Comparison of ENCODE assay signal across 14 cellular contexts in genomic region chr5:144484124-144484897, GRCh38.
A peak's percentile ranks its signal among the peaks of the same experiment; 100 is the strongest.
DNase-seq lines count a peak whose midpoint lies in the region; TF ChIP-seq lines count a peak whose summit lies in the region.
"Had no signal": no experiment of that assay in that cellular context is flagged by ENCODE, and none has a peak within 500 bp of the region (broad histone marks: within the 10 kb centered on the region; RNA-seq: fewer than 3 reads in every experiment).

No MANE protein-coding gene starts in this region.

- no peak overlapping the region for H2BK5ac ChIP-seq in neuronal stem cell (ENCODE audit: low read length)

- H2AK5ac ChIP-seq in neuronal stem cell (ENCODE audit: low read depth, low read length): no peak overlapping the region

- WGBS in neuronal stem cell (ENCODE audit: extremely low coverage in 2 of 2, insufficient read length in 2 of 2, insufficient replicate concordance in 1 of 2), 2 donors: no CpG with 5 or more reads among the region's 9 CpGs

- H2AFZ ChIP-seq in neuronal stem cell (ENCODE audit: low read length): no peak overlapping the region

- H3K9me3 ChIP-seq in neuronal stem cell (replicated peaks in 1 of 2; ENCODE audit: control insufficient read depth in 2 of 2, insufficient read depth in 1 of 2, low read depth in 1 of 2, low read length in 2 of 2): no peaks in the 10 kb centered on the region
- H3K9me3 ChIP-seq: gastroesophageal sphincter, vagina had no signal

- H2BK15ac ChIP-seq in neuronal stem cell (ENCODE audit: low read length): no peak overlapping the region

- in situ Hi-C loops in ACHN (cut with HindIII; ENCODE audit: low pct_ligation_motif_present, low pct_unique_long_range_greater_than_20kb, low sequenced_read_pairs): no loop called here

- no peak overlapping the region for H3K4me2 ChIP-seq in neuronal stem cell (ENCODE audit: insufficient read depth, low read length, poor library complexity, severe bottlenecking)

- no peak overlapping the region for H4K91ac ChIP-seq in neuronal stem cell (ENCODE audit: low read depth, low read length, poor library complexity)

- no peak overlapping the region for H2BK12ac ChIP-seq in neuronal stem cell (ENCODE audit: low read length)

- peaks cover 0 to 6% of the 10 kb centered on the region in 2 donors for H3K4me1 ChIP-seq in neuronal stem cell (ENCODE audit: control insufficient read depth in 2 of 2, insufficient read depth in 1 of 2, low read depth in 1 of 2, low read length in 2 of 2)
- H3K4me1 ChIP-seq: gastroesophageal sphincter, vagina had no signal

- H3K79me1 ChIP-seq in neuronal stem cell (ENCODE audit: low read depth, low read length): no peaks in the 10 kb centered on the region

- no peak overlapping the region for H3K27ac ChIP-seq in neuronal stem cell (replicated peaks; ENCODE audit: low read length)
- H3K27ac ChIP-seq: gastroesophageal sphincter, vagina had no signal

- no peak overlapping the region for H3K18ac ChIP-seq in neuronal stem cell (ENCODE audit: low read length)

- no peak overlapping the region for H3K14ac ChIP-seq in neuronal stem cell (ENCODE audit: low read length)

- peak; percentile 36 for DNase-seq in ACHN
- DNase-seq in HT1080 (ENCODE audit: low read depth): peak; percentile 66
- DNase-seq in astrocyte of the hippocampus (ENCODE audit: low read depth, low spot score): peak; percentile 75
- peak; percentile 65 for DNase-seq in islet precursor cell
- DNase-seq in erythroblast (lab: John Stamatoyannopoulos, UW): no peak
- DNase-seq in neuronal stem cell (ENCODE audit: low spot score): no peak
- DNase-seq in stimulated activated CD4-positive, alpha-beta T cell treated with anti-CD3 and anti-CD28 coated beads, Interleukin-2, amount 100 ng/mL, for 48 hours: no peak
- no peak for DNase-seq in stimulated activated CD4-positive, alpha-beta T cell treated with anti-CD3 and anti-CD28 coated beads, Interleukin-2, amount 100 ng/mL, for 24 hours
- DNase-seq: activated CD4-positive, alpha-beta T cell treated with anti-CD3 and anti-CD28 coated beads for 48 hours; left colon; NCI-H2107; occipital lobe had no signal

- TF ChIP-seq POLR2A in erythroblast (IDR thresholded peaks at IDR 0.05; ENCODE audit: low read length): no peak

- no peaks in the 10 kb centered on the region for H3K36me3 ChIP-seq in neuronal stem cell (replicated peaks in 1 of 2; ENCODE audit: control insufficient read depth in 2 of 2, insufficient read depth in 2 of 2, low read length in 2 of 2)
- H3K36me3 ChIP-seq: gastroesophageal sphincter, vagina had no signal

- no peak overlapping the region for H4K8ac ChIP-seq in neuronal stem cell (ENCODE audit: low read depth, low read length)

- no peak overlapping the region for H2BK120ac ChIP-seq in neuronal stem cell (ENCODE audit: low read depth, low read length)

- H3K9ac ChIP-seq in neuronal stem cell (ENCODE audit: low read depth, low read length, poor library complexity): no peak overlapping the region

- no peak overlapping the region for H3K4me3 ChIP-seq in neuronal stem cell (ENCODE audit: low read length in 2 of 2)
- H3K4me3 ChIP-seq: gastroesophageal sphincter, vagina had no signal

- H3K27me3 ChIP-seq in neuronal stem cell (ENCODE audit: control insufficient read depth in 3 of 3, insufficient read depth in 3 of 3, low read depth in 1 of 3, low read length in 3 of 3): no peaks in the 10 kb centered on the region
- H3K27me3 ChIP-seq: vagina had no signal

- H3K4ac ChIP-seq in neuronal stem cell (ENCODE audit: low read length): no peak overlapping the region

- H3K23ac ChIP-seq in neuronal stem cell (ENCODE audit: low read depth, low read length, poor library complexity): no peak overlapping the region

Comparison
In these comparisons a context has a peak if more than half of its experiments do, and no peak if none do; other contexts are left out.
1. DNase-seq: peak in ACHN (single experiment), HT1080 (single experiment), astrocyte of the hippocampus (single experiment) and islet precursor cell (single experiment); none in erythroblast (0 of 2), neuronal stem cell (single experiment), stimulated activated CD4-positive, alpha-beta T cell treated with anti-CD3 and anti-CD28 coated beads, Interleukin-2, amount 100 ng/mL, for 48 hours (0 of 2) and stimulated activated CD4-positive, alpha-beta T cell treated with anti-CD3 and anti-CD28 coated beads, Interleukin-2, amount 100 ng/mL, for 24 hours (0 of 2).